8 cellular contexts compared by ENCODE assay signal in the genomic region with DNA sequence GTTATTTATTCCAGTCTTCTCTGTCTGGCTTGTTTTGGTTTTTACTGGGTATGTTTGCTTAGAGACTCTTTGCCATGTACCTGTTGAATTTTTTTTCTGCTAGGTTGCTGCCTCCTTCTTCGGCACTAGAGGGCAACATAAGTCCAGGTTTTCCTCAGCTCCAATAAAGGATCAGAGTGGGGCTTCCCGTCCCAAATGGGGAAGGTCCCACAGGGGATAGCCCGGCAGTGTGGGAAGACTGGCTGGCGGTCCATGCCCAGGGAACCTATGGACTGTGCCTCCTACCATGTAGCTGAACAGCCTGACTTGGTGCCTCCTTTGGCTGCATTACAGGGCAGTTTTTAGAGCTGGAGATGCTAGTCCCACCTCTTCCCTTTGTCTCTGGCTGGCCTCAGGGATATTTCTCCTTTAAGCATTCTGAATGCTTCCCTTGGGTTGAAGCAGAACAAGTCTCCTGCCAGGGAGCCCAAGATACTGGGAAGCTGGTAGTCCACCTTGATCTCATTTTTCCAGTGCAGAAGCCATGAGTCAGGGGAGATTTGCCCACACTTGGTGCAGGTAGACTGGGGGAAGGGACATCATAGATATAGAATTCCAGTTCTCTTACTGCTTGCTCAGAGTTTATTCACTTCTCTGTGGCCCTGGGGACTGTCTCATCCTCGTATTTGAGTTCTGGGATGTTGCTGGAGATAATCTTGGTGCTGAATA.
A peak's percentile ranks its signal among the peaks of the same experiment; 100 is the strongest.
DNase-seq lines count a peak whose midpoint lies in the region; ATAC-seq, FAIRE-seq and TF ChIP-seq lines count a peak whose summit lies in the region.

No MANE protein-coding gene starts in this region.

- ATAC-seq in K562 (peak; percentile 82), upper lobe of right lung (peak; percentile 51), HG02884 (IDR thresholded peaks at IDR 0.05; ENCODE audit: unreplicated experiment) (no peak), GM21381 (IDR thresholded peaks at IDR 0.05; ENCODE audit: unreplicated experiment) (no peak)

- H3K4me3 ChIP-seq in K562 (no peak overlapping the region), upper lobe of right lung (no peak overlapping the region)

- TF ChIP-seq CTCF in K562 (IDR thresholded peaks at IDR 0.05 in 2 of 3, conservative IDR thresholded peaks at IDR 0.05 in 1 of 3; ENCODE audit: insufficient read depth in 2 of 3, low read depth in 1 of 3, low read length in 3 of 3) (peak; percentile 75 to 80 (median 75)), upper lobe of right lung (IDR thresholded peaks at IDR 0.05) (peak; percentile 74)

- intact Hi-C loops in K562 (cut with micrococcal nuclease): loop anchor here (5.0 kb wide), 2 partner anchors 150 to 265 kb away; partner anchors contain the start of genes ALG12 and CRELD2
- intact Hi-C loops in upper lobe of right lung (cut with DNase I): no loop called here

- BruUV-seq in K562 (replicated peaks; lab: Mats Ljungman, UMichigan): no TSS peak

- TF ChIP-seq RAD21 in K562 (CRISPR knock-in tag; conservative IDR thresholded peaks at IDR 0.05 in 1 of 2, IDR thresholded peaks at IDR 0.05 in 1 of 2): peak; percentile 72 to 90

- no peak overlapping the region for H3K4me2 ChIP-seq in K562 (ENCODE audit: insufficient read depth, low read length)

- no peak for TF ChIP-seq EP300 in K562 (IDR thresholded peaks at IDR 0.05; ENCODE audit: low read length)

- DNase-seq in D341Med (ENCODE audit: low spot score) (peak; percentile 82), HCEC 1CT (peak; percentile 30), RCC 7860 (ENCODE audit: low spot score) (peak; percentile 41), K562 (ENCODE audit: extremely low read depth in 1 of 4, low spot score in 3 of 4) (peak; percentile 44 to 55 (median 48)), kidney tubule cell (ENCODE audit: low spot score) (peak; percentile 62), upper lobe of right lung (peak; percentile 54)

- no peaks in the 10 kb centered on the region for H3K36me3 ChIP-seq in K562 (ENCODE audit: control insufficient read depth, insufficient read depth, low read length)
- H3K36me3 ChIP-seq in upper lobe of right lung: peaks cover 4% of the 10 kb centered on the region

- WGBS in K562 (ENCODE audit: insufficient coverage, low coverage, missing lambda C conversion rate): 2% methylated on average over 5 of the region's 5 CpGs

- H3K27ac ChIP-seq in K562 (ENCODE audit: extremely low read depth, low read depth, low read length): no peak overlapping the region
- no peak overlapping the region for H3K27ac ChIP-seq in upper lobe of right lung

- no peaks in the 10 kb centered on the region for H3K79me2 ChIP-seq in K562 (ENCODE audit: control insufficient read depth, insufficient read depth, low read length)

- CTCF ChIA-PET in K562 (lab: Yijun Ruan, JAX; ENCODE audit: low intra/inter-chr PET ratio): interaction anchor here (0.6 to 1.5 kb wide), 6 partner anchors 158 to 924 kb away, joined by 3 to 5 read pairs (median 4); no protein-coding TSS in a partner anchor

- H3K27me3 ChIP-seq in K562 (ENCODE audit: control insufficient read depth in 2 of 2, insufficient read depth in 2 of 2, low read length in 2 of 2): peaks cover 0 to 7% of the 10 kb centered on the region in 2 experiments; a peak in 2 of 5 replicates
- H3K27me3 ChIP-seq in upper lobe of right lung: no peaks in the 10 kb centered on the region

- H3K9me3 ChIP-seq in K562 (replicated peaks; ENCODE audit: control insufficient read depth, insufficient read depth, low read depth, low read length) (peaks cover 3% of the 10 kb centered on the region), upper lobe of right lung (peaks cover 7% of the 10 kb centered on the region)

- TF ChIP-seq POLR2A in K562 (conservative IDR thresholded peaks at IDR 0.05): no peak

- in situ Hi-C loops in K562 (cut with MboI): loop anchor here (5.0 kb wide), 2 partner anchors 155 to 265 kb away; no protein-coding TSS in a partner anchor

- POLR2A ChIA-PET in K562 (lab: Yijun Ruan, JAX): interaction anchor here (0.7 kb wide), 2 partner anchors 10 to 673 kb away, joined by 3 to 4 read pairs; no protein-coding TSS in a partner anchor

- H2AFZ ChIP-seq in K562 (ENCODE audit: low read depth, low read length): no peak overlapping the region

- H4K20me1 ChIP-seq in K562 (replicated peaks; ENCODE audit: control insufficient read depth, insufficient read depth, low read length): no peaks in the 10 kb centered on the region

- no peaks in the 10 kb centered on the region for H3K9me1 ChIP-seq in K562 (ENCODE audit: control insufficient read depth, insufficient read depth, low read length)

- H3K4me1 ChIP-seq in K562 (replicated peaks in 1 of 2; ENCODE audit: control insufficient read depth in 2 of 2, insufficient read depth in 2 of 2, low read length in 2 of 2): peaks cover 0 to 18% of the 10 kb centered on the region in 2 experiments; a peak in 2 of 5 replicates
- H3K4me1 ChIP-seq in upper lobe of right lung: no peaks in the 10 kb centered on the region

- no peak overlapping the region for H3K9ac ChIP-seq in K562 (ENCODE audit: insufficient read depth in 1 of 2, low read depth in 2 of 2, low read length in 2 of 2)

- no peak for FAIRE-seq in RCC 7860 (lab: Jason Lieb, UNC)
- peak; percentile 85 for FAIRE-seq in K562 (lab: Jason Lieb, UNC)

TF ChIP-seq in K562, 482 proteins besides CTCF, POLR2A, EP300 and RAD21 (continues in another document):
- TF ChIP-seq SREBF1 (IDR thresholded peaks at IDR 0.05; ENCODE audit: borderline replicate concordance, low read depth, low read length) (no peak), FOXA3 (CRISPR knock-in tag; conservative IDR thresholded peaks at IDR 0.05 in 1 of 2, IDR thresholded peaks at IDR 0.05 in 1 of 2) (peak; percentile 81 to 94), ETV6 (IDR thresholded peaks at IDR 0.05; ENCODE audit: borderline replicate concordance in 1 of 2, low read depth in 2 of 2, low read length in 1 of 2) (0 out of 4 replicates have a peak, but pooled peaks of 1 of the 2 experiments have one; percentile 23), ETV6 (CRISPR knock-in tag; IDR thresholded peaks at IDR 0.05; ENCODE audit: borderline replicate concordance) (no peak), MTA3 (IDR thresholded peaks at IDR 0.05; ENCODE audit: borderline replicate concordance) (no peak), SMC3 (conservative IDR thresholded peaks at IDR 0.05; ENCODE audit: insufficient read depth, low read depth, low read length) (peak; percentile 49; the same call in 1 of the 2 replicates), MAZ (CRISPR knock-in tag; conservative IDR thresholded peaks at IDR 0.05 in 1 of 2, IDR thresholded peaks at IDR 0.05 in 1 of 2) (0 out of 4 replicates have a peak, but pooled peaks of 1 of the 2 experiments have one; percentile 21), XRCC3 (IDR thresholded peaks at IDR 0.05) (no peak), PHTF2 (CRISPR knock-in tag; IDR thresholded peaks at IDR 0.05) (no peak), ARID2 (IDR thresholded peaks at IDR 0.05) (0 out of 2 replicates have a peak, but pooled peaks have one; percentile 37), TEAD4 (IDR thresholded peaks at IDR 0.05; ENCODE audit: low read length) (0 out of 2 replicates have a peak, but pooled peaks have one; percentile 12), TEAD4 (CRISPR knock-in tag; IDR thresholded peaks at IDR 0.05; ENCODE audit: borderline replicate concordance) (no peak), FOXK2 (conservative IDR thresholded peaks at IDR 0.05 in 1 of 2, IDR thresholded peaks at IDR 0.05 in 1 of 2; ENCODE audit: low read depth in 2 of 2) (0 out of 4 replicates have a peak, but pooled peaks have one; percentile 25 to 43), ZNF140 (CRISPR knock-in tag; IDR thresholded peaks at IDR 0.05) (no peak), TRIM24 (IDR thresholded peaks at IDR 0.05) (peak; percentile 43 to 72; a peak in 3 of 4 replicates), CBX1 (IDR thresholded peaks at IDR 0.05; ENCODE audit: low read depth) (peak; percentile 81; the same call in 1 of the 2 replicates), TAF9B (IDR thresholded peaks at IDR 0.05; ENCODE audit: partially characterized antibody) (no peak), BMI1 (IDR thresholded peaks at IDR 0.05; ENCODE audit: low read length) (no peak), CBX3 (IDR thresholded peaks at IDR 0.05; ENCODE audit: borderline replicate concordance in 1 of 2, low read length in 2 of 2) (peak in 1 of 2 experiments; percentile 99; a peak in 2 of 3 replicates), CC2D1A (IDR thresholded peaks at IDR 0.05) (peak; percentile 48; the same call in 1 of the 2 replicates), PHF21A (IDR thresholded peaks at IDR 0.05; ENCODE audit: borderline replicate concordance, low read depth) (0 out of 2 replicates have a peak, but pooled peaks have one; percentile 8), JUN (IDR thresholded peaks at IDR 0.05; ENCODE audit: borderline replicate concordance, low read depth, low read length) (peak; percentile 61; the same call in 1 of the 2 replicates), JUN (CRISPR knock-in tag; IDR thresholded peaks at IDR 0.05; ENCODE audit: borderline replicate concordance) (no peak), NBN (IDR thresholded peaks at IDR 0.05; ENCODE audit: low read depth) (0 out of 2 replicates have a peak, but pooled peaks have one; percentile 49), CBX5 (IDR thresholded peaks at IDR 0.05; ENCODE audit: borderline replicate concordance, low read depth) (peak; percentile 96), STAG1 (CRISPR knock-in tag; IDR thresholded peaks at IDR 0.05; ENCODE audit: borderline replicate concordance) (peak; percentile 69; the same call in 1 of the 2 replicates), ZFP30 (CRISPR knock-in tag; IDR thresholded peaks at IDR 0.05; ENCODE audit: borderline replicate concordance) (no peak)
- TF ChIP-seq, protein P1, sequence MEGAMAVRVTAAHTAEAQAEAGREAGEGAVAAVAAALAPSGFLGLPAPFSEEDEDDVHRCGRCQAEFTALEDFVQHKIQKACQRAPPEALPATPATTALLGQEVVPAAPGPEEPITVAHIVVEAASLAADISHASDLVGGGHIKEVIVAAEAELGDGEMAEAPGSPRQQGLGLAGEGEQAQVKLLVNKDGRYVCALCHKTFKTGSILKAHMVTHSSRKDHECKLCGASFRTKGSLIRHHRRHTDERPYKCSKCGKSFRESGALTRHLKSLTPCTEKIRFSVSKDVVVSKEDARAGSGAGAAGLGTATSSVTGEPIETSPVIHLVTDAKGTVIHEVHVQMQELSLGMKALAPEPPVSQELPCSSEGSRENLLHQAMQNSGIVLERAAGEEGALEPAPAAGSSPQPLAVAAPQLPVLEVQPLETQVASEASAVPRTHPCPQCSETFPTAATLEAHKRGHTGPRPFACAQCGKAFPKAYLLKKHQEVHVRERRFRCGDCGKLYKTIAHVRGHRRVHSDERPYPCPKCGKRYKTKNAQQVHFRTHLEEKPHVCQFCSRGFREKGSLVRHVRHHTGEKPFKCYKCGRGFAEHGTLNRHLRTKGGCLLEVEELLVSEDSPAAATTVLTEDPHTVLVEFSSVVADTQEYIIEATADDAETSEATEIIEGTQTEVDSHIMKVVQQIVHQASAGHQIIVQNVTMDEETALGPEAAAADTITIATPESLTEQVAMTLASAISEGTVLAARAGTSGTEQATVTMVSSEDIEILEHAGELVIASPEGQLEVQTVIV (CRISPR knock-in tag; IDR thresholded peaks at IDR 0.05; ENCODE audit: borderline replicate concordance): no peak

Comparison
In these comparisons a context has a peak if more than half of its experiments do, and no peak if none do; other contexts are left out.
1. DNase-seq: peak in every context shown above with its lines; median percentile 82 in D341Med; 62 in kidney tubule cell; 54 in upper lobe of right lung; 48 in K562; 41 in RCC 7860; 30 in HCEC 1CT.
2. ATAC-seq: peak in K562 (single experiment) and upper lobe of right lung (single experiment); none in HG02884 (single experiment) and GM21381 (single experiment).